ENCODE assay signal across 11 cellular contexts in genomic region chr1:42214447-42214871, GRCh38. TPM values are rescaled to one million over a fixed set of nuclear protein-coding genes. Genes with fewer than 3 reads are reported as not detected.
A peak's percentile ranks its signal among the peaks of the same experiment; 100 is the strongest.
DNase-seq lines count a peak whose midpoint lies in the region; ATAC-seq, FAIRE-seq and TF ChIP-seq lines count a peak whose summit lies in the region.
"Had no signal": no experiment of that assay in that cellular context is flagged by ENCODE, and none has a peak within 500 bp of the region (broad histone marks: within the 10 kb centered on the region; RNA-seq: fewer than 3 reads in every experiment).

No MANE protein-coding gene starts in this region.

- intact Hi-C loops in lower lobe of right lung (cut with DNase I): no loop called here

- H3K4me1 ChIP-seq in lower lobe of right lung: peaks cover 18% of the 10 kb centered on the region

- peak; percentile 8 for DNase-seq in Ammon's horn (ENCODE audit: low spot score)
- DNase-seq in MV-4-11 (lab: John Stamatoyannopoulos, UW): peak; percentile 66
- DNase-seq in bronchial epithelial cell (ENCODE audit: low read depth): peak; percentile 79
- no peak for DNase-seq in lower lobe of right lung
- no peak for DNase-seq in nephron progenitor cell
- no peak for DNase-seq in hypothalamus (lab: John Stamatoyannopoulos, UW)
- no peak for DNase-seq in cerebellum (ENCODE audit: low spot score)

- no peak overlapping the region for H3K4me3 ChIP-seq in bronchial epithelial cell (ENCODE audit: low read depth, low read length)
- no peak overlapping the region for H3K4me3 ChIP-seq in lower lobe of right lung
- H3K4me3 ChIP-seq: suprapubic skin had no signal

- peak overlapping the region; percentile 8 for H3K27ac ChIP-seq in lower lobe of right lung
- H3K27ac ChIP-seq: suprapubic skin had no signal

- no peak for FAIRE-seq in bronchial epithelial cell (lab: Jason Lieb, UNC)

- H3K9me3 Mint-ChIP-seq in nephron progenitor cell: peaks cover 41% of the 10 kb centered on the region

- H3K36me3 ChIP-seq in bronchial epithelial cell (ENCODE audit: control insufficient read depth, insufficient read depth, low read length): no peaks in the 10 kb centered on the region
- H3K36me3 ChIP-seq in lower lobe of right lung: no peaks in the 10 kb centered on the region
- H3K36me3 ChIP-seq: suprapubic skin had no signal

- TF ChIP-seq CTCF in bronchial epithelial cell (IDR thresholded peaks at IDR 0.05; ENCODE audit: insufficient read depth, low read length, severe bottlenecking) (no peak), lower lobe of right lung (IDR thresholded peaks at IDR 0.05) (no peak), nephron progenitor cell (IDR thresholded peaks at IDR 0.05) (no peak)

- H3K4me3 Mint-ChIP-seq in nephron progenitor cell: no peak overlapping the region
- H3K4me3 Mint-ChIP-seq: brain had no signal

- peaks cover 12% of the 10 kb centered on the region for H3K4me1 Mint-ChIP-seq in nephron progenitor cell

- no peaks in the 10 kb centered on the region for H3K9me3 ChIP-seq in lower lobe of right lung
- H3K9me3 ChIP-seq: suprapubic skin had no signal

- ATAC-seq in lower lobe of right lung: peak; percentile 74 to 86
- ATAC-seq in GM19452 (IDR thresholded peaks at IDR 0.05; ENCODE audit: unreplicated experiment): no peak
- ATAC-seq: Panc1 had no signal

- no peak overlapping the region for H3K27ac Mint-ChIP-seq in nephron progenitor cell

- H3K36me3 Mint-ChIP-seq in nephron progenitor cell (ENCODE audit: low read depth): peaks cover 84% of the 10 kb centered on the region

- H3K27me3 ChIP-seq in bronchial epithelial cell (ENCODE audit: control insufficient read depth, insufficient read depth, low read length) (no peaks in the 10 kb centered on the region), lower lobe of right lung (ENCODE audit: low read depth) (no peaks in the 10 kb centered on the region)
- H3K27me3 ChIP-seq: suprapubic skin had no signal

- H3K27me3 Mint-ChIP-seq in nephron progenitor cell (ENCODE audit: low read depth, poor library complexity): no peaks in the 10 kb centered on the region
- H3K27me3 Mint-ChIP-seq: brain had no signal

RNA-seq across cellular contexts. Expression of gene GUCA2A, which starts 49.9 kb away (rescaled TPM):
- total RNA-seq in bronchial epithelial cell (not detected in 2 replicates), lower lobe of right lung (not detected), cerebellum (not detected)

Comparison
In these comparisons a context has a peak if more than half of its experiments do, and no peak if none do; other contexts are left out.
1. DNase-seq: peak in Ammon's horn (single experiment), MV-4-11 (single experiment) and bronchial epithelial cell (single experiment); none in lower lobe of right lung (single experiment), nephron progenitor cell (single experiment), hypothalamus (0 of 51) and cerebellum (single experiment).